18 cellular contexts compared by ENCODE assay signal in the genomic region with DNA sequence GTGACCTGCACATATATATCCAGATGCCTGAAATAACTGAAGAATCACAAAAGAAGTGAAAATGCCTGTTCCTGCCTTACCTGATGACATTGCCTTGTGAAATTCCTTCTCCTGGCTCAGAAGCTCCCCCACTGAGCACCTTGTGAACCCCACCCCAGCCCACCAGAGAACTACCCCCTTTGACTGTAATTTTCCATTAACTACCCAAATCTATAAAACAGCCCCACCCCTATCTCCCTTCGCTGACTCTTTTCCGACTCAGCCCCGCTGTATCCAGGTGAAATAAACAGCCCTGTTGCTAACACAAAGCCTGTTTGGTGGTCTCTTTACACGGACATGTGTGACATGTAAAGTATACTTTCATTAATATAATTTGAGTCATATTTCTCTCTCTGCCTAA.
"Had no signal": no experiment of that assay in that cellular context is flagged by ENCODE, and none has a peak within 500 bp of the region (broad histone marks: within the 10 kb centered on the region; RNA-seq: fewer than 3 reads in every experiment).

No MANE protein-coding gene starts in this region.

- H3K36me3 ChIP-seq: gastrocnemius medialis, right lobe of liver, thoracic aorta had no signal

- H3K27me3 ChIP-seq: dorsolateral prefrontal cortex, gastrocnemius medialis, right lobe of liver had no signal

- H3K4me1 ChIP-seq: gastrocnemius medialis, psoas muscle, right lobe of liver had no signal

- H3K36me3 Mint-ChIP-seq: stimulated activated naive B cell treated with anti-CD40 and anti-IgM and Interleukin-4, amounts not matched to agents 10 μg/mL and 1 μg/mL and 100 μg/mL, for 72 hours had no signal

- ATAC-seq: esophagus mucosa; gastrocnemius medialis; naive thymus-derived CD4-positive, alpha-beta T cell; psoas muscle; right lobe of liver; stimulated activated naive B cell treated with anti-CD40 and anti-IgM and Interleukin-4, amounts not matched to agents 10 μg/mL and 1 μg/mL and 100 μg/mL, for 72 hours; stimulated activated naive CD8-positive, alpha-beta T cell treated with anti-CD3 and anti-CD28 coated beads, Interleukin-15, amount 100 ng/mL, for 72 hours had no signal

- H3K4me3 ChIP-seq: dorsolateral prefrontal cortex, gastrocnemius medialis, psoas muscle, right lobe of liver, thoracic aorta had no signal

- H3K4me1 Mint-ChIP-seq: naive thymus-derived CD4-positive, alpha-beta T cell; nephron progenitor cell; stimulated activated naive B cell treated with anti-CD40 and anti-IgM and Interleukin-4, amounts not matched to agents 10 μg/mL and 1 μg/mL and 100 μg/mL, for 72 hours; stimulated activated naive CD8-positive, alpha-beta T cell treated with anti-CD3 and anti-CD28 coated beads, Interleukin-15, amount 100 ng/mL, for 72 hours had no signal

- H3K27me3 Mint-ChIP-seq: naive thymus-derived CD4-positive, alpha-beta T cell; stimulated activated naive B cell treated with anti-CD40 and anti-IgM and Interleukin-4, amounts not matched to agents 10 μg/mL and 1 μg/mL and 100 μg/mL, for 72 hours; stimulated activated naive CD8-positive, alpha-beta T cell treated with anti-CD3 and anti-CD28 coated beads, Interleukin-15, amount 100 ng/mL, for 72 hours had no signal

- H3K27ac ChIP-seq: dorsolateral prefrontal cortex, gastrocnemius medialis, psoas muscle, right lobe of liver, thoracic aorta had no signal

- DNase-seq: cortex of kidney; dorsolateral prefrontal cortex; effector CD8-positive, alpha-beta T cell; gastrocnemius medialis; kidney glomerular epithelial cell; naive thymus-derived CD4-positive, alpha-beta T cell; nephron progenitor cell; psoas muscle; retina; right lobe of liver; stimulated activated CD4-positive, alpha-beta T cell treated with anti-CD3 and anti-CD28 coated beads, Interleukin-1b, Interleukin-23, amount 100 ng/mL, for 48 hours; stimulated activated CD4-positive, alpha-beta T cell treated with anti-CD3 and anti-CD28 coated beads, Interleukin-4, amount 100 ng/mL, for 24 hours; stimulated activated naive B cell treated with anti-CD40 and anti-IgM and Interleukin-4, amounts not matched to agents 10 μg/mL and 1 μg/mL and 100 μg/mL, for 72 hours; stimulated activated naive CD8-positive, alpha-beta T cell treated with anti-CD3 and anti-CD28 coated beads, Interleukin-15, amount 100 ng/mL, for 72 hours; substantia nigra; trophoblast cell had no signal

- H3K9me3 ChIP-seq: gastrocnemius medialis, psoas muscle, right lobe of liver, thoracic aorta had no signal

- H3K27ac Mint-ChIP-seq: naive thymus-derived CD4-positive, alpha-beta T cell; nephron progenitor cell; stimulated activated naive B cell treated with anti-CD40 and anti-IgM and Interleukin-4, amounts not matched to agents 10 μg/mL and 1 μg/mL and 100 μg/mL, for 72 hours; stimulated activated naive CD8-positive, alpha-beta T cell treated with anti-CD3 and anti-CD28 coated beads, Interleukin-15, amount 100 ng/mL, for 72 hours had no signal

- H3K4me3 Mint-ChIP-seq: naive thymus-derived CD4-positive, alpha-beta T cell; nephron progenitor cell; stimulated activated naive B cell treated with anti-CD40 and anti-IgM and Interleukin-4, amounts not matched to agents 10 μg/mL and 1 μg/mL and 100 μg/mL, for 72 hours; stimulated activated naive CD8-positive, alpha-beta T cell treated with anti-CD3 and anti-CD28 coated beads, Interleukin-15, amount 100 ng/mL, for 72 hours had no signal
